Comparison of ENCODE assay signal across 8 cellular contexts in genomic region chr5:133423618-133424282, GRCh38.
DNase-seq lines count a peak whose midpoint lies in the region; FAIRE-seq lines count a peak whose summit lies in the region.

No MANE protein-coding gene starts in this region.

- H3K27ac Mint-ChIP-seq in T-helper 2 cell treated with Interferon-gamma antibody and Interleukin-4, amounts not matched to agents 5 μg/mL and 100 μg/mL, for 36 hours = no peak overlapping the region

- peak in 8 of 14 donors; percentile 20 to 68 (median 30) for DNase-seq in C1 segment of cervical spinal cord (lab: John Stamatoyannopoulos, UW)
- DNase-seq in GM19240 (ENCODE audit: insufficient read length, low spot score) = peak; percentile 56
- DNase-seq in HTR-8/SVneo (ENCODE audit: insufficient read length, low spot score) = peak; percentile 72
- DNase-seq in T-helper 2 cell treated with Interferon-gamma antibody and Interleukin-4, amounts not matched to agents 5 μg/mL and 100 μg/mL, for 36 hours (ENCODE audit: low spot score) = peak; percentile 60
- DNase-seq in astrocyte of the hippocampus (ENCODE audit: low read depth, low spot score) = peak; percentile 51
- DNase-seq in iPS-NIHi11 (ENCODE audit: low spot score) = peak; percentile 88
- DNase-seq in stimulated activated CD4-positive, alpha-beta T cell treated with anti-CD3 and anti-CD28 coated beads, Interleukin-1b, Interleukin-23, amount 100 ng/mL, for 1 hour (ENCODE audit: low read depth in 2 of 2) = peak; percentile 26 to 58
- DNase-seq in NCI-H187 (lab: John Stamatoyannopoulos, UW) = no peak

- FAIRE-seq in HTR-8/SVneo (lab: Jason Lieb, UNC) = peak; percentile 78

- peaks cover 4% of the 10 kb centered on the region for H3K4me1 Mint-ChIP-seq in T-helper 2 cell treated with Interferon-gamma antibody and Interleukin-4, amounts not matched to agents 5 μg/mL and 100 μg/mL, for 36 hours (ENCODE audit: low read depth)

- no peaks in the 10 kb centered on the region for H3K9me3 Mint-ChIP-seq in T-helper 2 cell treated with Interferon-gamma antibody and Interleukin-4, amounts not matched to agents 5 μg/mL and 100 μg/mL, for 36 hours

- H3K27me3 Mint-ChIP-seq in T-helper 2 cell treated with Interferon-gamma antibody and Interleukin-4, amounts not matched to agents 5 μg/mL and 100 μg/mL, for 36 hours (ENCODE audit: low read depth) = peaks cover 27% of the 10 kb centered on the region

- H3K36me3 Mint-ChIP-seq in T-helper 2 cell treated with Interferon-gamma antibody and Interleukin-4, amounts not matched to agents 5 μg/mL and 100 μg/mL, for 36 hours (ENCODE audit: low read depth) = no peaks in the 10 kb centered on the region

- no peak overlapping the region for H3K4me3 Mint-ChIP-seq in T-helper 2 cell treated with Interferon-gamma antibody and Interleukin-4, amounts not matched to agents 5 μg/mL and 100 μg/mL, for 36 hours

Comparison
In these comparisons a context has a peak if more than half of its experiments do, and no peak if none do; other contexts are left out.
1. DNase-seq: peak in C1 segment of cervical spinal cord (8 of 14), GM19240 (single experiment), HTR-8/SVneo (single experiment), T-helper 2 cell treated with Interferon-gamma antibody and Interleukin-4, amounts not matched to agents 5 μg/mL and 100 μg/mL, for 36 hours (single experiment), astrocyte of the hippocampus (single experiment), iPS-NIHi11 (single experiment) and stimulated activated CD4-positive, alpha-beta T cell treated with anti-CD3 and anti-CD28 coated beads, Interleukin-1b, Interleukin-23, amount 100 ng/mL, for 1 hour (2 of 2); none in NCI-H187 (0 of 2).